In the genomic region with DNA sequence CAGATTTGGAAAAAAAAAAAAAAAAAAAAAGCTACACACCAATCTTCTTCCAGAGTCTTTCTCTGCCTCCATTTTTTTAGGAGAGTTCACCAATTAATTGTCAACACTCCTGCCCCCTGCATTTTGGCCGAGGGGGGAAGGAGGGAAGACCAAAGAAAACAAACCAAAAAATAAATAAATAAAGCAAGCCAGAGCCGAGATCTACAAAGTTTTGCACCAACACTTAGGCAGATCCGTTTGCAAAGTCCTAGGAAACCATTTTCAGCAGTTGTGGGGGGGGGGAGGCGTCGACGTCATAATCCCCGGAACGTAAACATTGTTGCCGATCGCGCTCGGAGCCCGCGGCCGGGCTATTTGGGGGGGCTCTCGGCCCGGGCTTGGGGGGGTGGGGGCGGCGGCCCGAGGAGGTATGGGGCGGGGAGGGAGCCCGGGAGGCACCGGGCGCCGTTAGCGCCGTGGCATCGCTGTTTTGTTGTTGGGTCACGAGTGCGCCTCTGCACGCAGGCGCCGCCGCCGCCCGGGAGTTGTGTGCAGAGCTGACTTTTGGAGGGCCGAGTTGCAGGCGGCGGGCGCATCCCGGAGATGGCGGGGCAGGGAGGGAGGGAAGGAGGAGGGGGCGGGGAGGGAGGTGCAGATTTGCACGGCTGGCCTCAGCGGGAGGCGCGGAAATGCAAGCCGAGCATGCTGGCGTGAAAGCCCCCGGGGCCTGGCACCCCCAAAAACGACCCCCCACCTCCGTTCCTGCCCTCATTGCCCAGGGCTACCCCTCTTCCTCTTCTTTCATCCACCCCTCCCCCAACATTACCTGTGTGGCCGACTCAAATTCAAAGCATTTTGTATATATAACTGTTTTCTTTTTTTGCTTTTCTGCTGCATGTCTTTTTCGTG, we compare ENCODE assay signal across 8 cellular contexts. TPM values are rescaled to one million over a fixed set of nuclear protein-coding genes. Genes with fewer than 3 reads are reported as not detected.
DNase-seq lines count a peak whose midpoint lies in the region; ATAC-seq and TF ChIP-seq lines count a peak whose summit lies in the region.

No MANE protein-coding gene starts in this region.

- intact Hi-C loops in mucosa of descending colon (cut with DNase I, micrococcal nuclease) = loop anchor here in 1 of 2 donors (10.0 kb wide), 1 partner anchor 45 kb away; a partner anchor contains a TSS

- H3K4me3 ChIP-seq in epithelial cell of esophagus (ENCODE audit: low read length) (peak overlapping the region; percentile 58), mucosa of descending colon (peak overlapping the region; percentile 32)

- no peak for TF ChIP-seq CTCF in epithelial cell of esophagus (IDR thresholded peaks at IDR 0.05; ENCODE audit: insufficient read depth, low read depth, low read length, missing control alignments)
- no peak for TF ChIP-seq CTCF in mucosa of descending colon (IDR thresholded peaks at IDR 0.05)

- DNase-seq in CMK (ENCODE audit: low read depth) (peak; percentile 57), NOMO-1 treated with DMSO at 0.1 percent for 48 hours (lab: John Stamatoyannopoulos, UW; ENCODE audit: unreplicated experiment) (peak; percentile 47), activated T-cell treated with anti-CD3 and anti-CD28 coated beads for 1 hour (ENCODE audit: low read depth) (peak; percentile 71), epithelial cell of esophagus (ENCODE audit: low read depth) (peak; percentile 56), mucosa of descending colon (peak; percentile 82 to 91 (median 87))
- DNase-seq in stimulated activated CD8-positive, alpha-beta memory T cell treated with anti-CD3 and anti-CD28 coated beads, Interleukin-4, amount 100 ng/mL, for 4 hours (ENCODE audit: low read depth in 2 of 2, low spot score in 1 of 2) = peak; percentile 39 to 55

- H3K9me3 ChIP-seq in mucosa of descending colon = no peaks in the 10 kb centered on the region

- peak; percentile 43 for ATAC-seq in HG02981 (IDR thresholded peaks at IDR 0.05; ENCODE audit: unreplicated experiment)
- ATAC-seq in mucosa of descending colon = peak; percentile 65
- no peak for ATAC-seq in HG03025 (IDR thresholded peaks at IDR 0.05; ENCODE audit: low FRiP score, unreplicated experiment)

- no peaks in the 10 kb centered on the region for H3K36me3 ChIP-seq in mucosa of descending colon (ENCODE audit: low read depth)

- H3K4me1 ChIP-seq in mucosa of descending colon (ENCODE audit: low read depth) = peaks cover 8% of the 10 kb centered on the region

RNA-seq across cellular contexts. Expression of a gene that starts 0.6 kb away (rescaled TPM):
- total RNA-seq in mucosa of descending colon = 10 to 100 TPM; 17.9 to 24.5 (median 18.3) TPM

RNA-seq across cellular contexts. Expression of a gene that starts 46.1 kb away (rescaled TPM):
- 10 to 100 TPM in 2 of 3 donors, 1 to 10 TPM in 1; 8.2 to 17.6 (median 13.6) TPM for total RNA-seq in mucosa of descending colon
